Comparison of ENCODE assay signal across 26 cellular contexts in genomic region chr9:133104718-133105460, GRCh38. TPM values are rescaled to one million over a fixed set of nuclear protein-coding genes. Genes with fewer than 3 reads are reported as not detected.
DNase-seq lines count a peak whose midpoint lies in the region; ATAC-seq and TF ChIP-seq lines count a peak whose summit lies in the region.
"Had no signal": no experiment of that assay in that cellular context is flagged by ENCODE, and none has a peak within 500 bp of the region (broad histone marks: within the 10 kb centered on the region; RNA-seq: fewer than 3 reads in every experiment).

No MANE protein-coding gene starts in this region.

- intact Hi-C loops in activated naive CD4-positive, alpha-beta T cell treated with anti-CD3 and anti-CD28 coated beads for 36 hours (cut with micrococcal nuclease): no loop called here
- intact Hi-C loops in dendritic cell treated with granulocyte-macrophage colony-stimulating factor and Interleukin-4, amounts not matched to agents 40 ng/mL and 50 ng/mL, for 4 days (cut with micrococcal nuclease): no loop called here
- intact Hi-C loops in natural killer cell (cut with micrococcal nuclease) (no loop called here), uterus (cut with DNase I; ENCODE audit: low total_unique reads) (loop anchor here (5.0 kb wide), 1 partner anchor 37 kb away; no protein-coding TSS in a partner anchor)

- H3K4me1 ChIP-seq in uterus: no peaks in the 10 kb centered on the region

- peak overlapping the region; percentile 33 for H3K27ac Mint-ChIP-seq in activated naive CD4-positive, alpha-beta T cell treated with anti-CD3 and anti-CD28 coated beads, Interleukin-2, amount 10 ng/mL, durations not matched to agents 7 days and 5 days
- no peak overlapping the region for H3K27ac Mint-ChIP-seq in activated naive CD4-positive, alpha-beta T cell treated with anti-CD3 and anti-CD28 coated beads for 36 hours
- peak overlapping the region; percentile 35 for H3K27ac Mint-ChIP-seq in dendritic cell treated with granulocyte-macrophage colony-stimulating factor and Interleukin-4, amounts not matched to agents 40 ng/mL and 50 ng/mL, for 4 days
- H3K27ac Mint-ChIP-seq in natural killer cell: peak overlapping the region; percentile 80
- H3K27ac Mint-ChIP-seq: activated CD4-positive, alpha-beta T cell treated with anti-CD3 and anti-CD28 coated beads for 36 hours; mesothelial cell of epicardium; nephron progenitor cell; progenitor cell of endocrine pancreas; stimulated activated naive CD8-positive, alpha-beta T cell treated with anti-CD3 and anti-CD28 coated beads, Interleukin-15, Interleukin-2, amounts not matched to agents 100 ng/mL and 50 ng/mL, for 24 hours had no signal

- H3K27me3 ChIP-seq in uterus: no peaks in the 10 kb centered on the region
- H3K27me3 ChIP-seq: vagina had no signal

- no peak for ATAC-seq in natural killer cell
- ATAC-seq in esophagus mucosa: no peak
- no peak for ATAC-seq in HG03521 (IDR thresholded peaks at IDR 0.05; ENCODE audit: unreplicated experiment)
- ATAC-seq: activated CD4-positive, alpha-beta T cell treated with anti-CD3 and anti-CD28 coated beads for 36 hours; K562 had no signal

- peaks cover 4% of the 10 kb centered on the region for H3K4me1 Mint-ChIP-seq in activated naive CD4-positive, alpha-beta T cell treated with anti-CD3 and anti-CD28 coated beads, Interleukin-2, amount 10 ng/mL, durations not matched to agents 7 days and 5 days
- peaks cover 2% of the 10 kb centered on the region for H3K4me1 Mint-ChIP-seq in activated naive CD4-positive, alpha-beta T cell treated with anti-CD3 and anti-CD28 coated beads for 36 hours (ENCODE audit: low read depth)
- H3K4me1 Mint-ChIP-seq in dendritic cell treated with granulocyte-macrophage colony-stimulating factor and Interleukin-4, amounts not matched to agents 40 ng/mL and 50 ng/mL, for 4 days (ENCODE audit: low read depth): peaks cover under 1% of the 10 kb centered on the region
- peaks cover under 1 to 6% of the 10 kb centered on the region in 2 donors for H3K4me1 Mint-ChIP-seq in natural killer cell
- H3K4me1 Mint-ChIP-seq: mesothelial cell of epicardium, nephron progenitor cell had no signal

- no peak for TF ChIP-seq POLR2A in uterus (IDR thresholded peaks at IDR 0.05)

- H3K27ac ChIP-seq in uterus: no peak overlapping the region
- H3K27ac ChIP-seq: vagina had no signal

- no peaks in the 10 kb centered on the region for H3K9me3 ChIP-seq in uterus
- H3K9me3 ChIP-seq: vagina had no signal

- no peak overlapping the region for H3K4me3 Mint-ChIP-seq in activated naive CD4-positive, alpha-beta T cell treated with anti-CD3 and anti-CD28 coated beads, Interleukin-2, amount 10 ng/mL, durations not matched to agents 7 days and 5 days
- H3K4me3 Mint-ChIP-seq in activated naive CD4-positive, alpha-beta T cell treated with anti-CD3 and anti-CD28 coated beads for 36 hours: no peak overlapping the region
- no peak overlapping the region for H3K4me3 Mint-ChIP-seq in dendritic cell treated with granulocyte-macrophage colony-stimulating factor and Interleukin-4, amounts not matched to agents 40 ng/mL and 50 ng/mL, for 4 days
- peak overlapping the region; percentile 25 for H3K4me3 Mint-ChIP-seq in natural killer cell
- H3K4me3 Mint-ChIP-seq: activated CD4-positive, alpha-beta T cell treated with anti-CD3 and anti-CD28 coated beads for 36 hours; mesothelial cell of epicardium; nephron progenitor cell; stimulated activated naive CD8-positive, alpha-beta T cell treated with anti-CD3 and anti-CD28 coated beads, Interleukin-15, Interleukin-2, amounts not matched to agents 100 ng/mL and 50 ng/mL, for 24 hours had no signal

- no peaks in the 10 kb centered on the region for H3K9me3 Mint-ChIP-seq in activated naive CD4-positive, alpha-beta T cell treated with anti-CD3 and anti-CD28 coated beads, Interleukin-2, amount 10 ng/mL, durations not matched to agents 7 days and 5 days
- H3K9me3 Mint-ChIP-seq in activated naive CD4-positive, alpha-beta T cell treated with anti-CD3 and anti-CD28 coated beads for 36 hours: no peaks in the 10 kb centered on the region
- no peaks in the 10 kb centered on the region for H3K9me3 Mint-ChIP-seq in dendritic cell treated with granulocyte-macrophage colony-stimulating factor and Interleukin-4, amounts not matched to agents 40 ng/mL and 50 ng/mL, for 4 days
- H3K9me3 Mint-ChIP-seq in natural killer cell: no peaks in the 10 kb centered on the region
- H3K9me3 Mint-ChIP-seq: mesothelial cell of epicardium; nephron progenitor cell; stimulated activated naive CD8-positive, alpha-beta T cell treated with anti-CD3 and anti-CD28 coated beads, Interleukin-15, Interleukin-2, amounts not matched to agents 100 ng/mL and 50 ng/mL, for 24 hours had no signal

- peaks cover 48% of the 10 kb centered on the region for H3K36me3 Mint-ChIP-seq in activated naive CD4-positive, alpha-beta T cell treated with anti-CD3 and anti-CD28 coated beads, Interleukin-2, amount 10 ng/mL, durations not matched to agents 7 days and 5 days
- H3K36me3 Mint-ChIP-seq in activated naive CD4-positive, alpha-beta T cell treated with anti-CD3 and anti-CD28 coated beads for 36 hours (ENCODE audit: low read depth): peaks cover 32% of the 10 kb centered on the region
- H3K36me3 Mint-ChIP-seq in dendritic cell treated with granulocyte-macrophage colony-stimulating factor and Interleukin-4, amounts not matched to agents 40 ng/mL and 50 ng/mL, for 4 days (ENCODE audit: low read depth): peaks cover 100% of the 10 kb centered on the region
- H3K36me3 Mint-ChIP-seq in natural killer cell: no peaks in the 10 kb centered on the region

- no peaks in the 10 kb centered on the region for H3K27me3 Mint-ChIP-seq in activated naive CD4-positive, alpha-beta T cell treated with anti-CD3 and anti-CD28 coated beads, Interleukin-2, amount 10 ng/mL, durations not matched to agents 7 days and 5 days
- no peaks in the 10 kb centered on the region for H3K27me3 Mint-ChIP-seq in activated naive CD4-positive, alpha-beta T cell treated with anti-CD3 and anti-CD28 coated beads for 36 hours (ENCODE audit: low read depth)
- no peaks in the 10 kb centered on the region for H3K27me3 Mint-ChIP-seq in dendritic cell treated with granulocyte-macrophage colony-stimulating factor and Interleukin-4, amounts not matched to agents 40 ng/mL and 50 ng/mL, for 4 days
- no peaks in the 10 kb centered on the region for H3K27me3 Mint-ChIP-seq in natural killer cell (ENCODE audit: low read depth in 2 of 2)
- H3K27me3 Mint-ChIP-seq: activated CD4-positive, alpha-beta T cell treated with anti-CD3 and anti-CD28 coated beads for 36 hours; progenitor cell of endocrine pancreas; stimulated activated naive CD8-positive, alpha-beta T cell treated with anti-CD3 and anti-CD28 coated beads, Interleukin-15, Interleukin-2, amounts not matched to agents 100 ng/mL and 50 ng/mL, for 24 hours had no signal

- TF ChIP-seq CTCF in natural killer cell (IDR thresholded peaks at IDR 0.05) (no peak), uterus (IDR thresholded peaks at IDR 0.05) (no peak)

- DNase-seq in activated naive CD4-positive, alpha-beta T cell treated with anti-CD3 and anti-CD28 coated beads, Interleukin-2, amount 10 ng/mL, durations not matched to agents 7 days and 5 days: peak; percentile 3
- DNase-seq in activated naive CD4-positive, alpha-beta T cell treated with anti-CD3 and anti-CD28 coated beads for 36 hours: no peak
- DNase-seq in natural killer cell: no peak
- peak; percentile 10 to 11 for DNase-seq in uterus
- DNase-seq in SIG-M5 (lab: John Stamatoyannopoulos, UW): no peak
- DNase-seq: ACHN; activated CD4-positive, alpha-beta T cell treated with anti-CD3 and anti-CD28 coated beads for 36 hours; activated naive CD4-positive, alpha-beta T cell treated with anti-CD3 and anti-CD28 coated beads, Interleukin-2, amount 50 U/mL, for 16 hours; cerebellar nuclear complex; DMS153; GDM1; MM.1S; NCI-H146; NCI-H524 treated with DMSO at 0.1 percent for 48 hours; nephron progenitor cell; small intestine; stimulated activated CD4-positive, alpha-beta T cell treated with anti-CD3 and anti-CD28 coated beads, Interleukin-2, amount 100 ng/mL, for 48 hours; SW 1271 had no signal

- no peaks in the 10 kb centered on the region for H3K36me3 ChIP-seq in uterus

- CTCF ChIA-PET in activated naive CD4-positive, alpha-beta T cell treated with anti-CD3 and anti-CD28 coated beads, Interleukin-2, amount 10 ng/mL, durations not matched to agents 7 days and 5 days (lab: Charles Lee): interaction anchor here (4.4 to 23.0 kb wide), 2 partner anchors 10 to 42 kb away, joined by 24 to 357 read pairs; no protein-coding TSS in a partner anchor
- CTCF ChIA-PET in activated naive CD4-positive, alpha-beta T cell treated with anti-CD3 and anti-CD28 coated beads for 36 hours (lab: Charles Lee): interaction anchor here (1.5 to 3.5 kb wide), 2 partner anchors 39 kb away, joined by 7 to 26 read pairs; no protein-coding TSS in a partner anchor

- H3K4me3 ChIP-seq in uterus: no peak overlapping the region
- H3K4me3 ChIP-seq: K562, vagina had no signal

RNA-seq across cellular contexts. Expression of gene RALGDS, which starts 16.2 kb away (rescaled TPM):
- total RNA-seq in activated naive CD4-positive, alpha-beta T cell treated with anti-CD3 and anti-CD28 coated beads for 36 hours: 10 to 100 TPM; 29.5 to 32.5 TPM
- total RNA-seq in natural killer cell (100 to 1,000 TPM; 206 to 250 (median 208) TPM), uterus (10 to 100 TPM; 14.1 to 67.9 (median 30.3) TPM), esophagus mucosa (35.0 TPM)

RNA-seq across cellular contexts. Expression of gene CEL, which starts 43.1 kb away (rescaled TPM):
- total RNA-seq in activated naive CD4-positive, alpha-beta T cell treated with anti-CD3 and anti-CD28 coated beads for 36 hours: 1 to 10 TPM; 2.1 to 2.2 TPM
- total RNA-seq in natural killer cell (under 1 TPM; 0.18 to 0.68 (median 0.42) TPM), uterus (1 to 10 TPM in 1 of 4 donors, under 1 TPM in 2, not detected in 1; 0.26 to 1.4 (median 0.62) TPM), esophagus mucosa (2.4 TPM)

RNA-seq across cellular contexts. Expression of gene GBGT1, which starts 58.8 kb away (rescaled TPM):
- 1 to 10 TPM; 3.9 to 4.7 TPM for total RNA-seq in activated naive CD4-positive, alpha-beta T cell treated with anti-CD3 and anti-CD28 coated beads for 36 hours
- 1 to 10 TPM; 1.4 to 2.2 (median 1.7) TPM for total RNA-seq in natural killer cell
- 10 to 100 TPM in 2 of 4 donors, 1 to 10 TPM in 2; 3.5 to 28.5 (median 9.8) TPM for total RNA-seq in uterus
- 2.0 TPM for total RNA-seq in esophagus mucosa

Comparison
In these comparisons a context has a peak if more than half of its experiments do, and no peak if none do; other contexts are left out.
1. DNase-seq: peak in activated naive CD4-positive, alpha-beta T cell treated with anti-CD3 and anti-CD28 coated beads, Interleukin-2, amount 10 ng/mL, durations not matched to agents 7 days and 5 days (single experiment) and uterus (2 of 2); none in activated naive CD4-positive, alpha-beta T cell treated with anti-CD3 and anti-CD28 coated beads for 36 hours (single experiment), natural killer cell (single experiment) and SIG-M5 (single experiment).